Comparison of ENCODE assay signal across 28 cellular contexts in genomic region chr6:152351742-152352141, GRCh38.
"Had no signal": no experiment of that assay in that cellular context is flagged by ENCODE, and none has a peak within 500 bp of the region (broad histone marks: within the 10 kb centered on the region; RNA-seq: fewer than 3 reads in every experiment).

No MANE protein-coding gene starts in this region.

- H3K27me3 ChIP-seq: breast epithelium, suprapubic skin, tibial nerve had no signal

- H3K9ac ChIP-seq: SK-N-SH had no signal

- ATAC-seq: activated CD8-positive, alpha-beta memory T cell treated with anti-CD3 and anti-CD28 coated beads, Interleukin-2, amount 10 ng/mL, durations not matched to agents 7 days and 5 days; activated CD8-positive, alpha-beta T cell treated with anti-CD3 and anti-CD28 coated beads, Interleukin-2, amount 10 ng/mL, durations not matched to agents 7 days and 5 days; activated naive CD4-positive, alpha-beta T cell treated with anti-CD3 and anti-CD28 coated beads, Interleukin-2, amount 50 U/mL, for 72 hours; activated T-cell treated with anti-CD3 and anti-CD28 coated beads, Interleukin-2, amount 50 U/mL, for 72 hours; natural killer cell treated with Interleukin-12 subunit alpha and Interleukin-12 subunit beta and Interleukin-15 and Interleukin-18, amount 100 ng/mL, for 72 hours; sciatic nerve had no signal

- H3K4me3 ChIP-seq: breast epithelium, lung, suprapubic skin, tibial nerve had no signal

- H3K36me3 ChIP-seq: WERI-Rb-1 had no signal

- H3K9me3 ChIP-seq: breast epithelium, SK-N-SH, suprapubic skin, tibial nerve had no signal

- H3K4me2 ChIP-seq: SK-N-SH had no signal

- H3K4me1 ChIP-seq: breast epithelium, suprapubic skin had no signal

- H3K27ac ChIP-seq: breast epithelium, epithelial cell of prostate, suprapubic skin, tibial nerve, WERI-Rb-1 had no signal

- DNase-seq: activated CD4-positive, alpha-beta T cell treated with anti-CD3 and anti-CD28 coated beads, Interleukin-2, amount 50 U/mL, for 1 hour; activated CD4-positive, CD25-positive, alpha-beta regulatory T cell treated with anti-CD3 and anti-CD28 coated beads, Interleukin-2, amount 50 U/mL, for 72 hours; activated CD8-positive, alpha-beta memory T cell treated with anti-CD3 and anti-CD28 coated beads, Interleukin-2, amount 10 ng/mL, durations not matched to agents 7 days and 5 days; activated CD8-positive, alpha-beta T cell treated with anti-CD3 and anti-CD28 coated beads, Interleukin-2, amount 10 ng/mL, durations not matched to agents 7 days and 5 days; activated naive CD4-positive, alpha-beta T cell; activated T-cell treated with anti-CD3 and anti-CD28 coated beads for 4 hours; activated T-cell treated with anti-CD3 and anti-CD28 coated beads, Interleukin-2, amount 50 U/mL, for 72 hours; dermis blood vessel endothelial cell; effector CD8-positive, alpha-beta T cell; hypothalamus; immature natural killer cell; kidney; mesendoderm; SK-N-SH; stimulated activated CD4-positive, alpha-beta T cell treated with anti-CD3 and anti-CD28 coated beads, Interleukin-15, amount 100 ng/mL, for 24 hours; stimulated activated CD4-positive, alpha-beta T cell treated with anti-CD3 and anti-CD28 coated beads, Interleukin-2, amount 100 ng/mL, for 24 hours; stimulated activated naive CD4-positive, alpha-beta T cell; SW 1271; T-helper 9 cell; WERI-Rb-1 had no signal
